21 cellular contexts compared by ENCODE assay signal in genomic region chr5:4362411-4362810, GRCh38.
"Had no signal": no experiment of that assay in that cellular context is flagged by ENCODE, and none has a peak within 500 bp of the region (broad histone marks: within the 10 kb centered on the region; RNA-seq: fewer than 3 reads in every experiment).

No MANE protein-coding gene starts in this region.

- ATAC-seq: HepG2, SK-N-SH treated with all-trans-retinoic acid at 6 μM for 48 hours had no signal

- H3K27ac ChIP-seq: KMS-11 had no signal

- DNase-seq: IMR-90, Kasumi-1, MV-4-11, NCI-H1048, NCI-H1105, NCI-H1436 treated with DMSO at 0.1 percent for 48 hours, NCI-H1694, NCI-H187 treated with DMSO at 0.1 percent for 48 hours, NCI-H2029 treated with DMSO at 0.1 percent for 48 hours, NCI-H2171, NCI-H226, NCI-H446, NCI-H510A, NCI-H524 treated with DMSO at 0.1 percent for 48 hours, NCI-H748 treated with DMSO at 0.1 percent for 48 hours, RPMI8226, SHP77, T-helper 1 cell had no signal

- H3K4me2 ChIP-seq: KMS-11 had no signal

- H3K9ac ChIP-seq: KMS-11 had no signal
